1 cellular context compared by ENCODE assay signal in the genomic region with DNA sequence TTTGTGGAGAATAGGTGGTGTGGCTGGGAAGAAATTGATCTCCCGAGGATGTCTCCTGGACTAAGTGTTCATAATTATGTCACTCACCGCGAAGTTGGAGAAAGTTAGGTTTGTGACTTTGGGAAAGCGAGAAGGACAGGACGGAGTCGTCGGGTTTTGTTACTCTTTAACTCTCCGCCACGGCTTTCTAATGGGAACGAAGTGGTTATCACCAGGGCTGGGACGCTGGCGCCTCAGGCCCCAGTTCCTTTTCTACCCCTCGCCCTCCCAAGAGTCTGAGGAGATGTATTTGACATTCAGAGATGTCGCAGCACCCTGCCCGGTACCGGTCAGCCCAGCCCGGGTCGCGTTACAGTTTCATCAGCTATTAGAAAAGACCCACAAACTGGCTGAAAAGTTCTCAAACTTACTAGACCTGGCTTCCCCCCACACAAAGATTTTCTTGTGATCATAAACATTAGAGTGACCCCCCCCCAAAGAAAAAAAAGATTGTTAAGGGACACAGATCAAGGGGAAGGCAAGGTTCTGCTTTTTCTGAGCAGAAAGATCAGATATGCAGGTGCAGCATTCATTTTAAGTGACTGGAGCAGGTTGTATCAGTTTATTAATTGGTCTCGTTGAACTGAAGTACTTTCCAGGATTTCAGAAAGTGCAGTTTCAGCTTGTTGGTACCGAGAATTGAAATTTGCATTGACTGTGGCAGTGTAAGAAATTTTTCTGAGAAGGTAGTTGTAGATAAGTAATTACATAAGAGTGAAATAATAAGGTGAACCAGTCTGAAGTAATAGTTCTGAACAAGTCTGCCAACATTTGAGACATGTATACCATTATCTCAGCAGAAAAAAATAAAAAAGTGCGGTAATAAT.
TF ChIP-seq lines count a peak whose summit lies in the region.

No MANE protein-coding gene starts in this region.

TF ChIP-seq in SK-N-SH, 30 proteins besides CTCF, POLR2A, EP300 and RAD21 (continued from another document):
- TF ChIP-seq, protein P1, sequence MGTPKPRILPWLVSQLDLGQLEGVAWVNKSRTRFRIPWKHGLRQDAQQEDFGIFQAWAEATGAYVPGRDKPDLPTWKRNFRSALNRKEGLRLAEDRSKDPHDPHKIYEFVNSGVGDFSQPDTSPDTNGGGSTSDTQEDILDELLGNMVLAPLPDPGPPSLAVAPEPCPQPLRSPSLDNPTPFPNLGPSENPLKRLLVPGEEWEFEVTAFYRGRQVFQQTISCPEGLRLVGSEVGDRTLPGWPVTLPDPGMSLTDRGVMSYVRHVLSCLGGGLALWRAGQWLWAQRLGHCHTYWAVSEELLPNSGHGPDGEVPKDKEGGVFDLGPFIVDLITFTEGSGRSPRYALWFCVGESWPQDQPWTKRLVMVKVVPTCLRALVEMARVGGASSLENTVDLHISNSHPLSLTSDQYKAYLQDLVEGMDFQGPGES (IDR thresholded peaks at IDR 0.05; ENCODE audit: low read depth, low read length), result no peak
- TF ChIP-seq SIN3A (IDR thresholded peaks at IDR 0.05; ENCODE audit: borderline replicate concordance, low read depth, low read length) (no peak; the same call in 1 of the 2 replicates), ELF1 (IDR thresholded peaks at IDR 0.05) (no peak), MEF2A (IDR thresholded peaks at IDR 0.05; ENCODE audit: borderline replicate concordance, low read depth) (no peak), RFX5 (IDR thresholded peaks at IDR 0.05; ENCODE audit: low read length) (no peak), NRF1 (IDR thresholded peaks at IDR 0.05; ENCODE audit: low read depth, low read length) (no peak), GABPA (IDR thresholded peaks at IDR 0.05; ENCODE audit: low read depth) (no peak), RCOR1 (IDR thresholded peaks at IDR 0.05; ENCODE audit: low read length) (no peak), SMC3 (IDR thresholded peaks at IDR 0.05; ENCODE audit: low read depth, low read length) (no peak), TAF1 (IDR thresholded peaks at IDR 0.05; ENCODE audit: borderline replicate concordance, low read depth, low read length) (no peak), YY1 (IDR thresholded peaks at IDR 0.05; ENCODE audit: low read depth) (no peak), GATA2 (CRISPR knock-in tag; IDR thresholded peaks at IDR 0.05) (no peak)
- TF ChIP-seq, protein P2, sequence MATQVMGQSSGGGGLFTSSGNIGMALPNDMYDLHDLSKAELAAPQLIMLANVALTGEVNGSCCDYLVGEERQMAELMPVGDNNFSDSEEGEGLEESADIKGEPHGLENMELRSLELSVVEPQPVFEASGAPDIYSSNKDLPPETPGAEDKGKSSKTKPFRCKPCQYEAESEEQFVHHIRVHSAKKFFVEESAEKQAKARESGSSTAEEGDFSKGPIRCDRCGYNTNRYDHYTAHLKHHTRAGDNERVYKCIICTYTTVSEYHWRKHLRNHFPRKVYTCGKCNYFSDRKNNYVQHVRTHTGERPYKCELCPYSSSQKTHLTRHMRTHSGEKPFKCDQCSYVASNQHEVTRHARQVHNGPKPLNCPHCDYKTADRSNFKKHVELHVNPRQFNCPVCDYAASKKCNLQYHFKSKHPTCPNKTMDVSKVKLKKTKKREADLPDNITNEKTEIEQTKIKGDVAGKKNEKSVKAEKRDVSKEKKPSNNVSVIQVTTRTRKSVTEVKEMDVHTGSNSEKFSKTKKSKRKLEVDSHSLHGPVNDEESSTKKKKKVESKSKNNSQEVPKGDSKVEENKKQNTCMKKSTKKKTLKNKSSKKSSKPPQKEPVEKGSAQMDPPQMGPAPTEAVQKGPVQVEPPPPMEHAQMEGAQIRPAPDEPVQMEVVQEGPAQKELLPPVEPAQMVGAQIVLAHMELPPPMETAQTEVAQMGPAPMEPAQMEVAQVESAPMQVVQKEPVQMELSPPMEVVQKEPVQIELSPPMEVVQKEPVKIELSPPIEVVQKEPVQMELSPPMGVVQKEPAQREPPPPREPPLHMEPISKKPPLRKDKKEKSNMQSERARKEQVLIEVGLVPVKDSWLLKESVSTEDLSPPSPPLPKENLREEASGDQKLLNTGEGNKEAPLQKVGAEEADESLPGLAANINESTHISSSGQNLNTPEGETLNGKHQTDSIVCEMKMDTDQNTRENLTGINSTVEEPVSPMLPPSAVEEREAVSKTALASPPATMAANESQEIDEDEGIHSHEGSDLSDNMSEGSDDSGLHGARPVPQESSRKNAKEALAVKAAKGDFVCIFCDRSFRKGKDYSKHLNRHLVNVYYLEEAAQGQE (IDR thresholded peaks at IDR 0.05; ENCODE audit: low read depth, low read length), result no peak
- TF ChIP-seq, protein P3, sequence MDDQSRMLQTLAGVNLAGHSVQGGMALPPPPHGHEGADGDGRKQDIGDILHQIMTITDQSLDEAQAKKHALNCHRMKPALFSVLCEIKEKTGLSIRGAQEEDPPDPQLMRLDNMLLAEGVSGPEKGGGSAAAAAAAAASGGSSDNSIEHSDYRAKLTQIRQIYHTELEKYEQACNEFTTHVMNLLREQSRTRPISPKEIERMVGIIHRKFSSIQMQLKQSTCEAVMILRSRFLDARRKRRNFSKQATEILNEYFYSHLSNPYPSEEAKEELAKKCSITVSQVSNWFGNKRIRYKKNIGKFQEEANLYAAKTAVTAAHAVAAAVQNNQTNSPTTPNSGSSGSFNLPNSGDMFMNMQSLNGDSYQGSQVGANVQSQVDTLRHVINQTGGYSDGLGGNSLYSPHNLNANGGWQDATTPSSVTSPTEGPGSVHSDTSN (IDR thresholded peaks at IDR 0.05), result no peak
- TF ChIP-seq, protein P4, sequence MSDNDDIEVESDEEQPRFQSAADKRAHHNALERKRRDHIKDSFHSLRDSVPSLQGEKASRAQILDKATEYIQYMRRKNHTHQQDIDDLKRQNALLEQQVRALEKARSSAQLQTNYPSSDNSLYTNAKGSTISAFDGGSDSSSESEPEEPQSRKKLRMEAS (IDR thresholded peaks at IDR 0.05; ENCODE audit: low read depth), result no peak
